Comparison of ENCODE assay signal across 1 cellular context in genomic region chr16:67104061-67104460, GRCh38.
A peak's percentile ranks its signal among the peaks of the same experiment; 100 is the strongest.
TF ChIP-seq lines count a peak whose summit lies in the region.

No MANE protein-coding gene starts in this region.

TF ChIP-seq in HepG2, 621 proteins besides CTCF, POLR2A, EP300 and RAD21 (continues in another document):
- TF ChIP-seq SMAD9 (CRISPR knock-in tag; IDR thresholded peaks at IDR 0.05) = no peak
- TF ChIP-seq, protein P1, sequence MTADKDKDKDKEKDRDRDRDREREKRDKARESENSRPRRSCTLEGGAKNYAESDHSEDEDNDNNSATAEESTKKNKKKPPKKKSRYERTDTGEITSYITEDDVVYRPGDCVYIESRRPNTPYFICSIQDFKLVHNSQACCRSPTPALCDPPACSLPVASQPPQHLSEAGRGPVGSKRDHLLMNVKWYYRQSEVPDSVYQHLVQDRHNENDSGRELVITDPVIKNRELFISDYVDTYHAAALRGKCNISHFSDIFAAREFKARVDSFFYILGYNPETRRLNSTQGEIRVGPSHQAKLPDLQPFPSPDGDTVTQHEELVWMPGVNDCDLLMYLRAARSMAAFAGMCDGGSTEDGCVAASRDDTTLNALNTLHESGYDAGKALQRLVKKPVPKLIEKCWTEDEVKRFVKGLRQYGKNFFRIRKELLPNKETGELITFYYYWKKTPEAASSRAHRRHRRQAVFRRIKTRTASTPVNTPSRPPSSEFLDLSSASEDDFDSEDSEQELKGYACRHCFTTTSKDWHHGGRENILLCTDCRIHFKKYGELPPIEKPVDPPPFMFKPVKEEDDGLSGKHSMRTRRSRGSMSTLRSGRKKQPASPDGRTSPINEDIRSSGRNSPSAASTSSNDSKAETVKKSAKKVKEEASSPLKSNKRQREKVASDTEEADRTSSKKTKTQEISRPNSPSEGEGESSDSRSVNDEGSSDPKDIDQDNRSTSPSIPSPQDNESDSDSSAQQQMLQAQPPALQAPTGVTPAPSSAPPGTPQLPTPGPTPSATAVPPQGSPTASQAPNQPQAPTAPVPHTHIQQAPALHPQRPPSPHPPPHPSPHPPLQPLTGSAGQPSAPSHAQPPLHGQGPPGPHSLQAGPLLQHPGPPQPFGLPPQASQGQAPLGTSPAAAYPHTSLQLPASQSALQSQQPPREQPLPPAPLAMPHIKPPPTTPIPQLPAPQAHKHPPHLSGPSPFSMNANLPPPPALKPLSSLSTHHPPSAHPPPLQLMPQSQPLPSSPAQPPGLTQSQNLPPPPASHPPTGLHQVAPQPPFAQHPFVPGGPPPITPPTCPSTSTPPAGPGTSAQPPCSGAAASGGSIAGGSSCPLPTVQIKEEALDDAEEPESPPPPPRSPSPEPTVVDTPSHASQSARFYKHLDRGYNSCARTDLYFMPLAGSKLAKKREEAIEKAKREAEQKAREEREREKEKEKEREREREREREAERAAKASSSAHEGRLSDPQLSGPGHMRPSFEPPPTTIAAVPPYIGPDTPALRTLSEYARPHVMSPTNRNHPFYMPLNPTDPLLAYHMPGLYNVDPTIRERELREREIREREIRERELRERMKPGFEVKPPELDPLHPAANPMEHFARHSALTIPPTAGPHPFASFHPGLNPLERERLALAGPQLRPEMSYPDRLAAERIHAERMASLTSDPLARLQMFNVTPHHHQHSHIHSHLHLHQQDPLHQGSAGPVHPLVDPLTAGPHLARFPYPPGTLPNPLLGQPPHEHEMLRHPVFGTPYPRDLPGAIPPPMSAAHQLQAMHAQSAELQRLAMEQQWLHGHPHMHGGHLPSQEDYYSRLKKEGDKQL (CRISPR knock-in tag; IDR thresholded peaks at IDR 0.05; ENCODE audit: low read depth) = no peak
- TF ChIP-seq ZKSCAN8 (CRISPR knock-in tag; IDR thresholded peaks at IDR 0.05; ENCODE audit: borderline replicate concordance) = no peak
- no peak for TF ChIP-seq FIP1L1 (IDR thresholded peaks at IDR 0.05; ENCODE audit: borderline replicate concordance, insufficient read depth, low read depth, low read length)
- peak; percentile 24; the same call in 1 of the 2 replicates for TF ChIP-seq MED1 (CRISPR knock-in tag; IDR thresholded peaks at IDR 0.05)
- TF ChIP-seq, protein P2, sequence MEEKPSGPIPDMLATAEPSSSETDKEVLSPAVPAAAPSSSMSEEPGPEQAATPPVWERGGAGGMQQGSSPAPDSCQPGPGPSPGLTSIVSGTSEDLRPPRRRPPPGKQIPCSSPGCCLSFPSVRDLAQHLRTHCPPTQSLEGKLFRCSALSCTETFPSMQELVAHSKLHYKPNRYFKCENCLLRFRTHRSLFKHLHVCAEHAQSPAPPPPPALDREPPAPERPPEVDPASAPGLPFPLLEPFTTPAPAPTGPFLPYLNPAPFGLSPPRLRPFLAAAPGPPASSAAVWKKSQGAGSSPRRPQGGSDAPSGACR (CRISPR knock-in tag; IDR thresholded peaks at IDR 0.05) = no peak
- no peak for TF ChIP-seq TSC22D2 (CRISPR knock-in tag; IDR thresholded peaks at IDR 0.05; ENCODE audit: borderline replicate concordance)
- no peak for TF ChIP-seq GLI4 (CRISPR knock-in tag; IDR thresholded peaks at IDR 0.05; ENCODE audit: borderline replicate concordance)
- TF ChIP-seq, protein P3, sequence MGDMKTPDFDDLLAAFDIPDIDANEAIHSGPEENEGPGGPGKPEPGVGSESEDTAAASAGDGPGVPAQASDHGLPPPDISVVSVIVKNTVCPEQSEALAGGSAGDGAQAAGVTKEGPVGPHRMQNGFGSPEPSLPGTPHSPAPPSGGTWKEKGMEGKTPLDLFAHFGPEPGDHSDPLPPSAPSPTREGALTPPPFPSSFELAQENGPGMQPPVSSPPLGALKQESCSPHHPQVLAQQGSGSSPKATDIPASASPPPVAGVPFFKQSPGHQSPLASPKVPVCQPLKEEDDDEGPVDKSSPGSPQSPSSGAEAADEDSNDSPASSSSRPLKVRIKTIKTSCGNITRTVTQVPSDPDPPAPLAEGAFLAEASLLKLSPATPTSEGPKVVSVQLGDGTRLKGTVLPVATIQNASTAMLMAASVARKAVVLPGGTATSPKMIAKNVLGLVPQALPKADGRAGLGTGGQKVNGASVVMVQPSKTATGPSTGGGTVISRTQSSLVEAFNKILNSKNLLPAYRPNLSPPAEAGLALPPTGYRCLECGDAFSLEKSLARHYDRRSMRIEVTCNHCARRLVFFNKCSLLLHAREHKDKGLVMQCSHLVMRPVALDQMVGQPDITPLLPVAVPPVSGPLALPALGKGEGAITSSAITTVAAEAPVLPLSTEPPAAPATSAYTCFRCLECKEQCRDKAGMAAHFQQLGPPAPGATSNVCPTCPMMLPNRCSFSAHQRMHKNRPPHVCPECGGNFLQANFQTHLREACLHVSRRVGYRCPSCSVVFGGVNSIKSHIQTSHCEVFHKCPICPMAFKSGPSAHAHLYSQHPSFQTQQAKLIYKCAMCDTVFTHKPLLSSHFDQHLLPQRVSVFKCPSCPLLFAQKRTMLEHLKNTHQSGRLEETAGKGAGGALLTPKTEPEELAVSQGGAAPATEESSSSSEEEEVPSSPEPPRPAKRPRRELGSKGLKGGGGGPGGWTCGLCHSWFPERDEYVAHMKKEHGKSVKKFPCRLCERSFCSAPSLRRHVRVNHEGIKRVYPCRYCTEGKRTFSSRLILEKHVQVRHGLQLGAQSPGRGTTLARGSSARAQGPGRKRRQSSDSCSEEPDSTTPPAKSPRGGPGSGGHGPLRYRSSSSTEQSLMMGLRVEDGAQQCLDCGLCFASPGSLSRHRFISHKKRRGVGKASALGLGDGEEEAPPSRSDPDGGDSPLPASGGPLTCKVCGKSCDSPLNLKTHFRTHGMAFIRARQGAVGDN (CRISPR knock-in tag; IDR thresholded peaks at IDR 0.05) = no peak; the same call in 1 of the 2 replicates
- TF ChIP-seq ZNF678 (CRISPR knock-in tag; IDR thresholded peaks at IDR 0.05) = no peak
- peak; percentile 54 for TF ChIP-seq XRCC5 (optimal IDR thresholded peaks at IDR 0.05; ENCODE audit: low read length)
- 0 out of 2 replicates have a peak, but pooled peaks have one; percentile 38 for TF ChIP-seq SP4 (CRISPR knock-in tag; IDR thresholded peaks at IDR 0.05)
- 0 out of 2 replicates have a peak, but pooled peaks have one; percentile 36 for TF ChIP-seq ZMYM3 (CRISPR knock-in tag; IDR thresholded peaks at IDR 0.05)
- TF ChIP-seq, protein P4, sequence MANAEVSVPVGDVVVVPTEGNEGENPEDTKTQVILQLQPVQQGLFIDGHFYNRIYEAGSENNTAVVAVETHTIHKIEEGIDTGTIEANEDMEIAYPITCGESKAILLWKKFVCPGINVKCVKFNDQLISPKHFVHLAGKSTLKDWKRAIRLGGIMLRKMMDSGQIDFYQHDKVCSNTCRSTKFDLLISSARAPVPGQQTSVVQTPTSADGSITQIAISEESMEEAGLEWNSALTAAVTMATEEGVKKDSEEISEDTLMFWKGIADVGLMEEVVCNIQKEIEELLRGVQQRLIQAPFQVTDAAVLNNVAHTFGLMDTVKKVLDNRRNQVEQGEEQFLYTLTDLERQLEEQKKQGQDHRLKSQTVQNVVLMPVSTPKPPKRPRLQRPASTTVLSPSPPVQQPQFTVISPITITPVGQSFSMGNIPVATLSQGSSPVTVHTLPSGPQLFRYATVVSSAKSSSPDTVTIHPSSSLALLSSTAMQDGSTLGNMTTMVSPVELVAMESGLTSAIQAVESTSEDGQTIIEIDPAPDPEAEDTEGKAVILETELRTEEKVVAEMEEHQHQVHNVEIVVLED (CRISPR knock-in tag; IDR thresholded peaks at IDR 0.05; ENCODE audit: borderline replicate concordance) = no peak
- TF ChIP-seq NR2F6 (IDR thresholded peaks at IDR 0.05) = no peak
- peak; percentile 24; the same call in 1 of the 2 replicates for TF ChIP-seq NR2F6 (CRISPR knock-in tag; IDR thresholded peaks at IDR 0.05)
- TF ChIP-seq, protein P5, sequence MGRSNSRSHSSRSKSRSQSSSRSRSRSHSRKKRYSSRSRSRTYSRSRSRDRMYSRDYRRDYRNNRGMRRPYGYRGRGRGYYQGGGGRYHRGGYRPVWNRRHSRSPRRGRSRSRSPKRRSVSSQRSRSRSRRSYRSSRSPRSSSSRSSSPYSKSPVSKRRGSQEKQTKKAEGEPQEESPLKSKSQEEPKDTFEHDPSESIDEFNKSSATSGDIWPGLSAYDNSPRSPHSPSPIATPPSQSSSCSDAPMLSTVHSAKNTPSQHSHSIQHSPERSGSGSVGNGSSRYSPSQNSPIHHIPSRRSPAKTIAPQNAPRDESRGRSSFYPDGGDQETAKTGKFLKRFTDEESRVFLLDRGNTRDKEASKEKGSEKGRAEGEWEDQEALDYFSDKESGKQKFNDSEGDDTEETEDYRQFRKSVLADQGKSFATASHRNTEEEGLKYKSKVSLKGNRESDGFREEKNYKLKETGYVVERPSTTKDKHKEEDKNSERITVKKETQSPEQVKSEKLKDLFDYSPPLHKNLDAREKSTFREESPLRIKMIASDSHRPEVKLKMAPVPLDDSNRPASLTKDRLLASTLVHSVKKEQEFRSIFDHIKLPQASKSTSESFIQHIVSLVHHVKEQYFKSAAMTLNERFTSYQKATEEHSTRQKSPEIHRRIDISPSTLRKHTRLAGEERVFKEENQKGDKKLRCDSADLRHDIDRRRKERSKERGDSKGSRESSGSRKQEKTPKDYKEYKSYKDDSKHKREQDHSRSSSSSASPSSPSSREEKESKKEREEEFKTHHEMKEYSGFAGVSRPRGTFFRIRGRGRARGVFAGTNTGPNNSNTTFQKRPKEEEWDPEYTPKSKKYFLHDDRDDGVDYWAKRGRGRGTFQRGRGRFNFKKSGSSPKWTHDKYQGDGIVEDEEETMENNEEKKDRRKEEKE (IDR thresholded peaks at IDR 0.05) = no peak
- TF ChIP-seq MED13 (CRISPR knock-in tag; IDR thresholded peaks at IDR 0.05) = no peak
- no peak for TF ChIP-seq ONECUT2 (CRISPR knock-in tag; IDR thresholded peaks at IDR 0.05)
- TF ChIP-seq ZKSCAN1 (IDR thresholded peaks at IDR 0.05; ENCODE audit: low read length) = no peak
- TF ChIP-seq BRD4 (CRISPR knock-in tag; IDR thresholded peaks at IDR 0.05) = no peak
- 0 out of 2 replicates have a peak, but pooled peaks have one; percentile 23 for TF ChIP-seq SALL1 (CRISPR knock-in tag; IDR thresholded peaks at IDR 0.05)
- TF ChIP-seq ZNF33A (CRISPR knock-in tag; IDR thresholded peaks at IDR 0.05; ENCODE audit: borderline replicate concordance) = no peak
- TF ChIP-seq STAG1 (CRISPR knock-in tag; IDR thresholded peaks at IDR 0.05) = peak; percentile 74
- 0 out of 2 replicates have a peak, but pooled peaks have one; percentile 25 for TF ChIP-seq KMT2B (CRISPR knock-in tag; IDR thresholded peaks at IDR 0.05)
- TF ChIP-seq, protein P6, sequence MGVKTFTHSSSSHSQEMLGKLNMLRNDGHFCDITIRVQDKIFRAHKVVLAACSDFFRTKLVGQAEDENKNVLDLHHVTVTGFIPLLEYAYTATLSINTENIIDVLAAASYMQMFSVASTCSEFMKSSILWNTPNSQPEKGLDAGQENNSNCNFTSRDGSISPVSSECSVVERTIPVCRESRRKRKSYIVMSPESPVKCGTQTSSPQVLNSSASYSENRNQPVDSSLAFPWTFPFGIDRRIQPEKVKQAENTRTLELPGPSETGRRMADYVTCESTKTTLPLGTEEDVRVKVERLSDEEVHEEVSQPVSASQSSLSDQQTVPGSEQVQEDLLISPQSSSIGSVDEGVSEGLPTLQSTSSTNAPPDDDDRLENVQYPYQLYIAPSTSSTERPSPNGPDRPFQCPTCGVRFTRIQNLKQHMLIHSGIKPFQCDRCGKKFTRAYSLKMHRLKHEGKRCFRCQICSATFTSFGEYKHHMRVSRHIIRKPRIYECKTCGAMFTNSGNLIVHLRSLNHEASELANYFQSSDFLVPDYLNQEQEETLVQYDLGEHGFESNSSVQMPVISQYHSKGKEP (CRISPR knock-in tag; IDR thresholded peaks at IDR 0.05) = no peak
- TF ChIP-seq NBN (conservative IDR thresholded peaks at IDR 0.05) = no peak
- TF ChIP-seq SRF (IDR thresholded peaks at IDR 0.05; ENCODE audit: low read depth, low read length) = no peak
- no peak for TF ChIP-seq ZNF468 (CRISPR knock-in tag; IDR thresholded peaks at IDR 0.05)
- TF ChIP-seq ZNF407 (CRISPR knock-in tag; IDR thresholded peaks at IDR 0.05; ENCODE audit: not compliant biosample characterization) = no peak
- no peak for TF ChIP-seq MXD4 (CRISPR knock-in tag; IDR thresholded peaks at IDR 0.05)
